23 cellular contexts compared by ENCODE assay signal in genomic region chr3:48460517-48460902, GRCh38. TPM values are rescaled to one million over a fixed set of nuclear protein-coding genes. Genes with fewer than 3 reads are reported as not detected.
DNase-seq lines count a peak whose midpoint lies in the region; ATAC-seq and TF ChIP-seq lines count a peak whose summit lies in the region.
"Had no signal": no experiment of that assay in that cellular context is flagged by ENCODE, and none has a peak within 500 bp of the region (broad histone marks: within the 10 kb centered on the region; RNA-seq: fewer than 3 reads in every experiment).

No MANE protein-coding gene starts in this region.

- ATAC-seq in naive thymus-derived CD4-positive, alpha-beta T cell: no peak
- ATAC-seq: CD8-positive, alpha-beta T cell; HCT116; PC-3; Right ventricle myocardium inferior had no signal

- H3K9me3 ChIP-seq in breast epithelium: no peaks in the 10 kb centered on the region
- H3K9me3 ChIP-seq in naive thymus-derived CD4-positive, alpha-beta T cell (ENCODE audit: control insufficient read depth in 2 of 3, low read length in 3 of 3): no peaks in the 10 kb centered on the region
- H3K9me3 ChIP-seq: SJCRH30 had no signal

- H3K9me3 Mint-ChIP-seq in activated T-cell treated with anti-CD3 and anti-CD28 coated beads, Interleukin-2, amount 50 U/mL, for 24 hours: no peaks in the 10 kb centered on the region
- no peaks in the 10 kb centered on the region for H3K9me3 Mint-ChIP-seq in MCF 10A (ENCODE audit: unreplicated experiment)
- H3K9me3 Mint-ChIP-seq in naive thymus-derived CD4-positive, alpha-beta T cell: no peaks in the 10 kb centered on the region
- H3K9me3 Mint-ChIP-seq: CD8-positive, alpha-beta T cell had no signal

- POLR2A ChIA-PET in MCF 10A (lab: Yijun Ruan, JAX): interaction anchor here (1.2 kb wide), 1 partner anchor 11 kb away, joined by 3 read pairs; no protein-coding TSS in a partner anchor
- POLR2A ChIA-PET in naive thymus-derived CD4-positive, alpha-beta T cell (lab: Charles Lee): no interaction called here

- H3K36me3 Mint-ChIP-seq in activated T-cell treated with anti-CD3 and anti-CD28 coated beads, Interleukin-2, amount 50 U/mL, for 24 hours (ENCODE audit: low read depth): peaks cover 68% of the 10 kb centered on the region
- H3K36me3 Mint-ChIP-seq in MCF 10A (ENCODE audit: insufficient read depth, unreplicated experiment): peaks cover 40% of the 10 kb centered on the region
- peaks cover 0 to 16% (median 0%) of the 10 kb centered on the region in 5 donors for H3K36me3 Mint-ChIP-seq in naive thymus-derived CD4-positive, alpha-beta T cell

- no peak overlapping the region for H3K4me3 Mint-ChIP-seq in activated T-cell treated with anti-CD3 and anti-CD28 coated beads, Interleukin-2, amount 50 U/mL, for 24 hours
- no peak overlapping the region for H3K4me3 Mint-ChIP-seq in MCF 10A (ENCODE audit: unreplicated experiment)
- H3K4me3 Mint-ChIP-seq in naive thymus-derived CD4-positive, alpha-beta T cell: no peak overlapping the region
- H3K4me3 Mint-ChIP-seq: CD8-positive, alpha-beta T cell had no signal

- no peaks in the 10 kb centered on the region for H3K27me3 ChIP-seq in breast epithelium
- no peaks in the 10 kb centered on the region for H3K27me3 ChIP-seq in naive thymus-derived CD4-positive, alpha-beta T cell (ENCODE audit: control insufficient read depth in 2 of 2, insufficient read depth in 2 of 2, low read length in 2 of 2)
- H3K27me3 ChIP-seq: SJCRH30 had no signal

- H3K27me3 Mint-ChIP-seq in activated T-cell treated with anti-CD3 and anti-CD28 coated beads, Interleukin-2, amount 50 U/mL, for 24 hours: no peaks in the 10 kb centered on the region
- no peaks in the 10 kb centered on the region for H3K27me3 Mint-ChIP-seq in MCF 10A (ENCODE audit: insufficient read depth, unreplicated experiment)
- no peaks in the 10 kb centered on the region for H3K27me3 Mint-ChIP-seq in naive thymus-derived CD4-positive, alpha-beta T cell

- H3K4me1 ChIP-seq in breast epithelium: peaks cover 0 to 5% of the 10 kb centered on the region in 2 donors
- H3K4me1 ChIP-seq in naive thymus-derived CD4-positive, alpha-beta T cell (ENCODE audit: control insufficient read depth in 2 of 2, insufficient read depth in 2 of 2, low read length in 2 of 2): peaks cover 4 to 7% of the 10 kb centered on the region in 2 donors

- no peak for DNase-seq in activated T-cell treated with anti-CD3 and anti-CD28 coated beads, Interleukin-2, amount 50 U/mL, for 24 hours
- no peak for DNase-seq in activated T-cell treated with anti-CD3 and anti-CD28 coated beads, Interleukin-2, amount 50 U/mL, for 1 hour
- DNase-seq in breast epithelium (ENCODE audit: low spot score in 2 of 2) (no peak), MCF 10A (ENCODE audit: unreplicated experiment) (no peak), NCI-H1694 treated with DMSO at 0.1 percent for 48 hours (lab: John Stamatoyannopoulos, UW) (no peak), EL (no peak)
- no peak for DNase-seq in naive thymus-derived CD4-positive, alpha-beta T cell
- DNase-seq: CD8-positive, alpha-beta T cell; DMS 273 treated with DMSO at 0.1 percent for 48 hours; DMS79; GF-D8; IMR-90; KG1; MM.1S; NCI-H2029 treated with DMSO at 0.1 percent for 48 hours; NCI-H446 treated with DMSO at 0.1 percent for 48 hours; NCI-H526; NCI-H82; NK-92 treated with Interleukin-12 subunit alpha and Interleukin-12 subunit beta, amount 100 ng/mL, for 24 hours; PC-3; SJCRH30 had no signal

- no peak overlapping the region for H3K4me3 ChIP-seq in breast epithelium
- no peak overlapping the region for H3K4me3 ChIP-seq in naive thymus-derived CD4-positive, alpha-beta T cell (ENCODE audit: low read length)
- H3K4me3 ChIP-seq: SJCRH30 had no signal

- CTCF ChIA-PET in MCF 10A (lab: Yijun Ruan, JAX): interaction anchor here (0.6 kb wide), 1 partner anchor 179 kb away, joined by 3 read pairs; no protein-coding TSS in a partner anchor
- CTCF ChIA-PET in naive thymus-derived CD4-positive, alpha-beta T cell (lab: Charles Lee): no interaction called here

- H3K27ac ChIP-seq in breast epithelium: peak overlapping the region; percentile 35 to 50
- H3K27ac ChIP-seq in naive thymus-derived CD4-positive, alpha-beta T cell (ENCODE audit: low read depth, low read length): no peak overlapping the region
- H3K27ac ChIP-seq: SJCRH30 had no signal

- no peaks in the 10 kb centered on the region for H3K36me3 ChIP-seq in breast epithelium
- H3K36me3 ChIP-seq in naive thymus-derived CD4-positive, alpha-beta T cell (ENCODE audit: control insufficient read depth in 2 of 3, insufficient read depth in 3 of 3, low read length in 3 of 3): peaks cover 0 to 46% (median 10%) of the 10 kb centered on the region in 3 experiments

- intact Hi-C loops in breast epithelium (cut with DNase I; ENCODE audit: low total_unique reads) (loop anchor here (5.0 kb wide), 1 partner anchor 92 kb away; no protein-coding TSS in a partner anchor), MCF 10A (cut with micrococcal nuclease) (no loop called here)
- intact Hi-C loops in naive thymus-derived CD4-positive, alpha-beta T cell (cut with micrococcal nuclease): no loop called here

- no TSS peak for BruUV-seq in MCF 10A (replicated peaks; lab: Mats Ljungman, UMichigan)

- TF ChIP-seq CTCF in breast epithelium (IDR thresholded peaks at IDR 0.05) (no peak), MCF 10A (IDR thresholded peaks at IDR 0.05; ENCODE audit: unreplicated experiment) (no peak)

- peaks cover 7% of the 10 kb centered on the region for H3K4me1 Mint-ChIP-seq in activated T-cell treated with anti-CD3 and anti-CD28 coated beads, Interleukin-2, amount 50 U/mL, for 24 hours (ENCODE audit: low read depth)
- peaks cover 2% of the 10 kb centered on the region for H3K4me1 Mint-ChIP-seq in MCF 10A (ENCODE audit: insufficient read depth, unreplicated experiment)
- peaks cover 5 to 15% (median 12%) of the 10 kb centered on the region in 7 donors for H3K4me1 Mint-ChIP-seq in naive thymus-derived CD4-positive, alpha-beta T cell

- H3K27ac Mint-ChIP-seq in activated T-cell treated with anti-CD3 and anti-CD28 coated beads, Interleukin-2, amount 50 U/mL, for 24 hours: peak overlapping the region; percentile 68
- H3K27ac Mint-ChIP-seq in MCF 10A (ENCODE audit: low read depth, unreplicated experiment): no peak overlapping the region
- H3K27ac Mint-ChIP-seq in naive thymus-derived CD4-positive, alpha-beta T cell: peak overlapping the region in 5 of 9 donors; percentile 0 to 80 (median 8)
- H3K27ac Mint-ChIP-seq: CD8-positive, alpha-beta T cell had no signal

- no peak for TF ChIP-seq POLR2A in breast epithelium (IDR thresholded peaks at IDR 0.05)

RNA-seq across cellular contexts. Expression of gene ATRIP, which starts 14.0 kb away (rescaled TPM):
- 1 to 10 TPM; 8.2 to 8.6 (median 8.2) TPM for total RNA-seq in breast epithelium
- 8.6 and 9.1 TPM in 2 replicates for total RNA-seq in MCF 10A (2022)
- 10 to 100 TPM in 3 of 5 experiments, 1 to 10 TPM in 2; 7.9 to 14.2 (median 12.5) TPM for total RNA-seq in naive thymus-derived CD4-positive, alpha-beta T cell
- polyA plus RNA-seq in naive thymus-derived CD4-positive, alpha-beta T cell: 10 to 100 TPM; 10.7 to 16.2 TPM

RNA-seq across cellular contexts. Expression of gene TMA7, which starts 20.5 kb away (rescaled TPM):
- total RNA-seq in breast epithelium (100 to 1,000 TPM; 270 to 343 (median 333) TPM), MCF 10A (2022) (356 and 372 TPM in 2 replicates)
- total RNA-seq in naive thymus-derived CD4-positive, alpha-beta T cell: 100 to 1,000 TPM; 193 to 278 (median 236) TPM
- polyA plus RNA-seq in naive thymus-derived CD4-positive, alpha-beta T cell: 100 to 1,000 TPM; 512 to 752 TPM

RNA-seq across cellular contexts. Expression of gene CCDC51, which starts 20.6 kb away (rescaled TPM):
- 10 to 100 TPM; 12.5 to 14.7 (median 13.9) TPM for total RNA-seq in breast epithelium
- total RNA-seq in MCF 10A (2022): 31.9 and 32.5 TPM in 2 replicates
- 10 to 100 TPM in 1 of 5 experiments, 1 to 10 TPM in 4; 3.6 to 16.5 (median 5.0) TPM for total RNA-seq in naive thymus-derived CD4-positive, alpha-beta T cell
- 10 to 100 TPM; 10.2 to 14.3 TPM for polyA plus RNA-seq in naive thymus-derived CD4-positive, alpha-beta T cell

RNA-seq across cellular contexts. Expression of gene PLXNB1, which starts 30.6 kb away (rescaled TPM):
- total RNA-seq in breast epithelium (100 to 1,000 TPM in 2 of 3 donors, 10 to 100 TPM in 1; 60.2 to 182 (median 148) TPM), MCF 10A (2022) (90.0 and 101 TPM in 2 replicates)
- 1 to 10 TPM in 4 of 5 experiments, under 1 TPM in 1; 0.79 to 3.3 (median 2.7) TPM for total RNA-seq in naive thymus-derived CD4-positive, alpha-beta T cell
- not detected for polyA plus RNA-seq in naive thymus-derived CD4-positive, alpha-beta T cell

RNA-seq across cellular contexts. Expression of gene SHISA5, which starts 43.5 kb away (rescaled TPM):
- total RNA-seq in breast epithelium (10 to 100 TPM; 65.6 to 90.1 (median 77.0) TPM), MCF 10A (2022) (131 and 170 TPM in 2 replicates)
- 100 to 1,000 TPM; 147 to 236 (median 182) TPM for total RNA-seq in naive thymus-derived CD4-positive, alpha-beta T cell
- polyA plus RNA-seq in naive thymus-derived CD4-positive, alpha-beta T cell: 100 to 1,000 TPM; 348 to 383 TPM
